13 cellular contexts compared by ENCODE assay signal in the genomic region with DNA sequence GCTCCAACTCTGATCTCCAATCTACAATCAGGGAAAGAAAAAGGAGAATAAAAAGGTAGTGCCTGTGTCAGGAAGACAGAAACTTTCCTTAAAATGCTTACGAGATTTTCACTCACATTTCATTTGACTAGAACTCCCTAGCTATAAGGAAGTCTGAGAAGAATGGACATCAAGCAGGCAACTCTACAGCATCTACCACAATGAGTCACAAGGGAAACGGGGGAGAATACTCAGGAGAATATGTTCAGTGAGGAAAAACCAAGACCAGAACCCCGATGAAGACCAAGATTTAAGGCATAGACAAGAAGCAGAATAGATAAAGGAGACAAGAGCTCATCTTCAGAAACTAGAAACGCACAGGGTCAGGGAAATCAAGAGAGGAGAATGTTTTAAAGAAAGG. TPM values are rescaled to one million over a fixed set of nuclear protein-coding genes. Genes with fewer than 3 reads are reported as not detected.
DNase-seq lines count a peak whose midpoint lies in the region; ATAC-seq and TF ChIP-seq lines count a peak whose summit lies in the region.
"Had no signal": no experiment of that assay in that cellular context is flagged by ENCODE, and none has a peak within 500 bp of the region (broad histone marks: within the 10 kb centered on the region; RNA-seq: fewer than 3 reads in every experiment).

No MANE protein-coding gene starts in this region.

- no peaks in the 10 kb centered on the region for H3K9me3 ChIP-seq in RWPE2 (ENCODE audit: severe bottlenecking)

- TF ChIP-seq CTCF in GM23338 (conservative IDR thresholded peaks at IDR 0.05; ENCODE audit: low read depth in 2 of 2) (no peak), RWPE2 (IDR thresholded peaks at IDR 0.05; ENCODE audit: poor library complexity, severe bottlenecking) (no peak), fibroblast of pulmonary artery (IDR thresholded peaks at IDR 0.05; ENCODE audit: low read length, missing control alignments) (no peak)

- H3K36me3 ChIP-seq in GM23338 (ENCODE audit: insufficient read depth) (no peaks in the 10 kb centered on the region), RWPE2 (ENCODE audit: low read depth) (no peaks in the 10 kb centered on the region)

- 0 out of 3 replicates have a peak, but pooled peaks cover 3% of the 10 kb centered on the region for H3K36me3 Mint-ChIP-seq in GM23338 (ENCODE audit: low read depth)

- no peaks in the 10 kb centered on the region for H3K27me3 Mint-ChIP-seq in GM23338 (ENCODE audit: insufficient read depth, low read depth, poor library complexity)

- ATAC-seq in GM23338 (no peak), RWPE2 (ENCODE audit: low read depth) (peak; percentile 52; the same call in 2 of the 3 replicates), GM18861 (IDR thresholded peaks at IDR 0.05; ENCODE audit: unreplicated experiment) (no peak), GM18907 (IDR thresholded peaks at IDR 0.05; ENCODE audit: unreplicated experiment) (no peak)

- no peaks in the 10 kb centered on the region for H3F3A ChIP-seq in GM23338 (replicated peaks; ENCODE audit: low read depth)

- no peaks in the 10 kb centered on the region for H3K4me1 Mint-ChIP-seq in GM23338
- H3K4me1 Mint-ChIP-seq: H9 had no signal

- H3K27ac Mint-ChIP-seq in GM23338, result no peak overlapping the region
- H3K27ac Mint-ChIP-seq: H9 had no signal

- H3K9me2 ChIP-seq in GM23338 (ENCODE audit: insufficient read depth), result 0 out of 2 replicates have a peak, but pooled peaks cover 3% of the 10 kb centered on the region

- no peaks in the 10 kb centered on the region for H3K27me3 ChIP-seq in GM23338 (ENCODE audit: insufficient read depth)
- H3K27me3 ChIP-seq in RWPE2 (ENCODE audit: insufficient read depth, poor library complexity, severe bottlenecking), result no peaks in the 10 kb centered on the region

- H3K4me1 ChIP-seq in GM23338 (ENCODE audit: insufficient read depth), result no peaks in the 10 kb centered on the region
- no peaks in the 10 kb centered on the region for H3K4me1 ChIP-seq in RWPE2 (ENCODE audit: insufficient read depth, poor library complexity, severe bottlenecking)

- no peak overlapping the region for H3K4me3 Mint-ChIP-seq in GM23338
- H3K4me3 Mint-ChIP-seq: H9 had no signal

- no peaks in the 10 kb centered on the region for H3K79me2 ChIP-seq in GM23338 (replicated peaks; ENCODE audit: insufficient read depth)

- H3K4me3 ChIP-seq in GM23338 (no peak overlapping the region), RWPE2 (ENCODE audit: severe bottlenecking) (no peak overlapping the region), fibroblast of pulmonary artery (replicated peaks; ENCODE audit: low read depth, low read length) (no peak overlapping the region)

- H3K4me2 ChIP-seq in GM23338, result no peak overlapping the region

- H4K20me1 ChIP-seq in GM23338 (replicated peaks; ENCODE audit: insufficient read depth), result no peaks in the 10 kb centered on the region

- DNase-seq in AG08395 (ENCODE audit: low spot score), result peak; percentile 36
- no peak for DNase-seq in GM23338 (ENCODE audit: low spot score)
- DNase-seq in RWPE2 (ENCODE audit: low spot score), result no peak
- peak; percentile 48 for DNase-seq in fibroblast of pulmonary artery (ENCODE audit: low read depth)
- DNase-seq in cerebellum (ENCODE audit: low spot score), result no peak
- DNase-seq in Ammon's horn (ENCODE audit: low spot score), result no peak
- DNase-seq: aorta; H9; KG1; stimulated activated CD4-positive, alpha-beta T cell treated with anti-CD3 and anti-CD28 coated beads, Interleukin-12 subunit alpha, Interleukin-12 subunit beta, amount 100 ng/mL, for 4 hours; stimulated activated CD8-positive, alpha-beta memory T cell treated with anti-CD3 and anti-CD28 coated beads, Interleukin-4, amount 100 ng/mL, for 48 hours had no signal

- no peak overlapping the region for H3K27ac ChIP-seq in GM23338 (ENCODE audit: low read depth)
- H3K27ac ChIP-seq in RWPE2 (ENCODE audit: poor library complexity, severe bottlenecking), result no peak overlapping the region

- H2AFZ ChIP-seq in GM23338, result 0 out of 2 replicates have a peak overlapping the region, but pooled peaks have one; percentile 2

- H3K9me3 Mint-ChIP-seq in GM23338, result no peaks in the 10 kb centered on the region

TF ChIP-seq in GM23338, 12 proteins besides CTCF, POLR2A, EP300 and RAD21 (continues in another document):
- TF ChIP-seq STAT1 (IDR thresholded peaks at IDR 0.05; ENCODE audit: unreplicated experiment) (no peak), JUNB (IDR thresholded peaks at IDR 0.05; ENCODE audit: unreplicated experiment) (no peak), REST (IDR thresholded peaks at IDR 0.05; ENCODE audit: unreplicated experiment) (no peak), EZH2phosphoT487 (IDR thresholded peaks at IDR 0.05; ENCODE audit: unreplicated experiment) (no peak), ZNF114 (CRISPR knock-in tag; IDR thresholded peaks at IDR 0.05) (no peak)

RNA-seq across cellular contexts. Expression of gene SETD9, which starts 9.0 kb away (rescaled TPM):
- 13.1 and 19.3 TPM in 2 replicates for total RNA-seq in GM23338 (2014; rRNA removed; shearing (Covaris generic))
- 17.7 and 19.2 TPM in 2 replicates for polyA plus RNA-seq in GM23338 (2016; fragmentation: Nextera tagmentation; extraction: Ambion mirVana)
- 4.4 TPM for total RNA-seq in cerebellum

RNA-seq across cellular contexts. Expression of gene MIER3, which starts 51.5 kb away (rescaled TPM):
- total RNA-seq in GM23338 (2014; rRNA removed; shearing (Covaris generic)), result 32.7 and 36.3 TPM in 2 replicates
- 10.1 and 12.0 TPM in 2 replicates for polyA plus RNA-seq in GM23338 (2016; fragmentation: Nextera tagmentation; extraction: Ambion mirVana)
- total RNA-seq in cerebellum, result 33.3 TPM

Comparison
In these comparisons a context has a peak if more than half of its experiments do, and no peak if none do; other contexts are left out.
1. DNase-seq: peak in AG08395 (single experiment) and fibroblast of pulmonary artery (single experiment); none in GM23338 (single experiment), RWPE2 (single experiment), cerebellum (single experiment) and Ammon's horn (single experiment).